22 cellular contexts compared by ENCODE assay signal in genomic region chr20:56835829-56836228, GRCh38.
"Had no signal": no experiment of that assay in that cellular context is flagged by ENCODE, and none has a peak within 500 bp of the region (broad histone marks: within the 10 kb centered on the region; RNA-seq: fewer than 3 reads in every experiment).

No MANE protein-coding gene starts in this region.

- H3K27ac Mint-ChIP-seq: immature natural killer cell, naive B cell had no signal

- H3K27ac ChIP-seq: coronary artery, dorsolateral prefrontal cortex, esophagus muscularis mucosa, foreskin keratinocyte, gastroesophageal sphincter, heart left ventricle, hepatocyte, left lung, lower lobe of right lung had no signal

- H3K4me3 Mint-ChIP-seq: immature natural killer cell had no signal

- H3K4me1 ChIP-seq: esophagus muscularis mucosa, foreskin keratinocyte, gastroesophageal sphincter, heart left ventricle, left lung, lower lobe of right lung had no signal

- H3K36me3 Mint-ChIP-seq: immature natural killer cell, naive B cell had no signal

- DNase-seq: dermis blood vessel endothelial cell; dorsolateral prefrontal cortex; effector CD4-positive, alpha-beta T cell; effector memory CD4-positive, alpha-beta T cell; foreskin keratinocyte; heart left ventricle; hypothalamus; immature natural killer cell; islet precursor cell; kidney; kidney glomerular epithelial cell; left colon; left lung; left ventricle myocardium superior; lower lobe of right lung; mesendoderm; mucosa of descending colon; naive B cell had no signal

- H3K36me3 ChIP-seq: esophagus muscularis mucosa, gastroesophageal sphincter, heart left ventricle, left lung, lower lobe of right lung had no signal

- H3K9me3 ChIP-seq: esophagus muscularis mucosa, gastroesophageal sphincter, heart left ventricle, left lung, lower lobe of right lung, mucosa of descending colon had no signal

- H3K4me3 ChIP-seq: coronary artery, dorsolateral prefrontal cortex, esophagus muscularis mucosa, gastroesophageal sphincter, heart left ventricle, hepatocyte, left lung, lower lobe of right lung, mucosa of descending colon had no signal

- ATAC-seq: foreskin keratinocyte, gastroesophageal sphincter, heart left ventricle, left colon, left lung, left ventricle myocardium superior, lower lobe of right lung, mucosa of descending colon had no signal

- H3K4me1 Mint-ChIP-seq: immature natural killer cell, naive B cell had no signal
